ENCODE assay signal across 9 cellular contexts in genomic region chr11:2401436-2401984, GRCh38. TPM values are rescaled to one million over a fixed set of nuclear protein-coding genes. Genes with fewer than 3 reads are reported as not detected.
DNase-seq lines count a peak whose midpoint lies in the region; ATAC-seq and TF ChIP-seq lines count a peak whose summit lies in the region.
"Had no signal": no experiment of that assay in that cellular context is flagged by ENCODE, and none has a peak within 500 bp of the region (broad histone marks: within the 10 kb centered on the region; RNA-seq: fewer than 3 reads in every experiment).

No MANE protein-coding gene starts in this region.

- peak overlapping the region; percentile 98 to 99 for H3K4me3 ChIP-seq in left lung
- H3K4me3 ChIP-seq in thymus (ENCODE audit: low read length), result peak overlapping the region; percentile 86

- no peaks in the 10 kb centered on the region for H3K9me3 Mint-ChIP-seq in activated T-cell treated with anti-CD3 and anti-CD28 coated beads, Interleukin-2, amount 50 U/mL, for 24 hours
- no peaks in the 10 kb centered on the region for H3K9me3 Mint-ChIP-seq in activated naive CD8-positive, alpha-beta T cell treated with anti-CD3 and anti-CD28 coated beads, Interleukin-2, amount 50 U/mL, for 24 hours

- no peak for TF ChIP-seq CTCF in left lung (IDR thresholded peaks at IDR 0.05)

- H3K27me3 ChIP-seq in left lung (no peaks in the 10 kb centered on the region), thymus (ENCODE audit: control insufficient read depth, insufficient read depth) (no peaks in the 10 kb centered on the region)

- no peak for ATAC-seq in activated naive CD8-positive, alpha-beta T cell treated with anti-CD3 and anti-CD28 coated beads, Interleukin-2, amount 50 U/mL, for 24 hours
- no peak for ATAC-seq in left lung

- H3K4me1 ChIP-seq in left lung (peaks cover 16 to 31% of the 10 kb centered on the region in 2 donors), thymus (ENCODE audit: control insufficient read depth, insufficient read depth, low read length) (peaks cover 18% of the 10 kb centered on the region)

- H3K36me3 Mint-ChIP-seq in activated T-cell treated with anti-CD3 and anti-CD28 coated beads, Interleukin-2, amount 50 U/mL, for 24 hours (ENCODE audit: low read depth), result peaks cover 59% of the 10 kb centered on the region
- H3K36me3 Mint-ChIP-seq in activated naive CD8-positive, alpha-beta T cell treated with anti-CD3 and anti-CD28 coated beads, Interleukin-2, amount 50 U/mL, for 24 hours (ENCODE audit: low read depth), result peaks cover 8% of the 10 kb centered on the region

- 57% methylated on average over 12 of the region's 12 CpGs for WGBS in thymus

- H3K4me1 Mint-ChIP-seq in activated T-cell treated with anti-CD3 and anti-CD28 coated beads, Interleukin-2, amount 50 U/mL, for 24 hours (ENCODE audit: low read depth), result peaks cover 22% of the 10 kb centered on the region
- H3K4me1 Mint-ChIP-seq in activated naive CD8-positive, alpha-beta T cell treated with anti-CD3 and anti-CD28 coated beads, Interleukin-2, amount 50 U/mL, for 24 hours, result peaks cover 20% of the 10 kb centered on the region

- intact Hi-C loops in left lung (cut with DNase I), result no loop called here

- peak overlapping the region in 1 of 2 donors; percentile 97 for H3K27ac ChIP-seq in left lung
- H3K27ac ChIP-seq in thymus (ENCODE audit: low read depth), result no peak overlapping the region

- H3K36me3 ChIP-seq in left lung (peaks cover 0 to 49% of the 10 kb centered on the region in 2 donors), thymus (ENCODE audit: control insufficient read depth, insufficient read depth) (peaks cover 38% of the 10 kb centered on the region)

- H3K9me3 ChIP-seq in left lung (no peaks in the 10 kb centered on the region), thymus (ENCODE audit: control insufficient read depth) (no peaks in the 10 kb centered on the region)

- H3K27me3 Mint-ChIP-seq in activated T-cell treated with anti-CD3 and anti-CD28 coated beads, Interleukin-2, amount 50 U/mL, for 24 hours, result no peaks in the 10 kb centered on the region
- H3K27me3 Mint-ChIP-seq in activated naive CD8-positive, alpha-beta T cell treated with anti-CD3 and anti-CD28 coated beads, Interleukin-2, amount 50 U/mL, for 24 hours, result no peaks in the 10 kb centered on the region

- peak overlapping the region; percentile 91 for H3K4me3 Mint-ChIP-seq in activated T-cell treated with anti-CD3 and anti-CD28 coated beads, Interleukin-2, amount 50 U/mL, for 24 hours
- peak overlapping the region; percentile 90 for H3K4me3 Mint-ChIP-seq in activated naive CD8-positive, alpha-beta T cell treated with anti-CD3 and anti-CD28 coated beads, Interleukin-2, amount 50 U/mL, for 24 hours

- DNase-seq in activated T-cell treated with anti-CD3 and anti-CD28 coated beads, Interleukin-2, amount 50 U/mL, for 24 hours, result no peak
- DNase-seq in activated T-cell treated with anti-CD3 and anti-CD28 coated beads, Interleukin-2, amount 50 U/mL, for 1 hour, result no peak
- no peak for DNase-seq in activated naive CD8-positive, alpha-beta T cell treated with anti-CD3 and anti-CD28 coated beads, Interleukin-2, amount 50 U/mL, for 24 hours
- no peak for DNase-seq in left lung
- no peak for DNase-seq in iPS-NIHi11 (ENCODE audit: low spot score)
- DNase-seq in NCI-H2171 treated with DMSO at 0.1 percent for 48 hours (lab: John Stamatoyannopoulos, UW), result no peak
- DNase-seq in HUDEP-2 (lab: John Stamatoyannopoulos, UW; ENCODE audit: unreplicated experiment in 76 of 76), result no peak

- H3K27ac Mint-ChIP-seq in activated T-cell treated with anti-CD3 and anti-CD28 coated beads, Interleukin-2, amount 50 U/mL, for 24 hours, result peak overlapping the region; percentile 90
- H3K27ac Mint-ChIP-seq in activated naive CD8-positive, alpha-beta T cell treated with anti-CD3 and anti-CD28 coated beads, Interleukin-2, amount 50 U/mL, for 24 hours, result peak overlapping the region; percentile 84

RNA-seq across cellular contexts. Expression of gene TSSC4, which starts 1.0 kb away (rescaled TPM):
- total RNA-seq in left lung, result 10 to 100 TPM; 35.3 to 47.6 TPM
- 62.0 TPM for polyA plus RNA-seq in thymus

RNA-seq across cellular contexts. Expression of gene CD81, which starts 24.4 kb away (rescaled TPM):
- 100 to 1,000 TPM; 641 to 754 TPM for total RNA-seq in left lung
- polyA plus RNA-seq in thymus, result 179 TPM

RNA-seq across cellular contexts. Expression of gene TRPM5, which starts 42.8 kb away (rescaled TPM):
- total RNA-seq in left lung, result not detected
- 0.55 TPM for polyA plus RNA-seq in thymus
- total RNA-seq: pulmonary artery endothelial cell had no signal

RNA-seq across cellular contexts. Expression of gene KCNQ1, which starts 43.3 kb away (rescaled TPM):
- 10 to 100 TPM; 33.7 to 37.7 TPM for total RNA-seq in left lung
- 3.7 TPM for polyA plus RNA-seq in thymus
